In the genomic region with DNA sequence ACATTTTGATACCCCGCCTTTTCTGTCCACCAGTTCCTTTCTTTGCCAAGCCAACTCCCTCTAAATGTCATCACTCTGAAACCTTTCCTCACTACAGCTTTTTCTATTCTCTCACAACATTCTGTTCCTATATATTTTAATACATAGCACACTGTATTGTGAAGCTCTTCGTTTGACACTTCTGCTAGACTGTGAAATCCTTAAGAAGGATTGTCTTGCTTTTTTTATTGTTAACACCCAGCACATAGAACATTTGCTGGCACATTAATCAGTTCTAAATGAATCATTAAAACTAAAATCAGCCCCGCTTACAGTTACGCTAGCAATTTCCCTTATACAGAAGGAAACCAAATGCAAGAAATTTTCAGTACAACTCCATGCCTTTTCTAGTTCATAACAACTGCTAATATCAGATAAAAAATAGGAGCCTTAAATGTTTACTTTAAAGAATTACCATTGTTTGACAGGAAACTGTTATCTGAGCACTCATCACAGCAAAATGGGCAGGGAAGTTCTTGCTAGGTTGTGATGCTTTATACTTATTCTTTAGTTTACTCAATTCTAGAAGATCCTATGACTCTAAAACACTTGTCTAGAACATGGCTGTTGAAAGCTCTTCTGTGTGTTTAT, we compare ENCODE assay signal across 21 cellular contexts.
DNase-seq lines count a peak whose midpoint lies in the region; ATAC-seq and TF ChIP-seq lines count a peak whose summit lies in the region.
"Had no signal": no experiment of that assay in that cellular context is flagged by ENCODE, and none has a peak within 500 bp of the region (broad histone marks: within the 10 kb centered on the region; RNA-seq: fewer than 3 reads in every experiment).

No MANE protein-coding gene starts in this region.

- H2AFZ ChIP-seq in smooth muscle cell (ENCODE audit: low read depth), result no peak overlapping the region
- H2AFZ ChIP-seq: hepatocyte, neural progenitor cell had no signal

- H3K36me3 ChIP-seq in cardiac muscle cell, result peaks cover 10% of the 10 kb centered on the region
- peaks cover 0 to 22% of the 10 kb centered on the region in 2 donors for H3K36me3 ChIP-seq in gastrocnemius medialis
- peaks cover 16% of the 10 kb centered on the region for H3K36me3 ChIP-seq in smooth muscle cell (ENCODE audit: low read depth)

- no peaks in the 10 kb centered on the region for H3K27me3 ChIP-seq in cardiac muscle cell
- H3K27me3 ChIP-seq in gastrocnemius medialis, result no peaks in the 10 kb centered on the region
- no peaks in the 10 kb centered on the region for H3K27me3 ChIP-seq in smooth muscle cell (ENCODE audit: low read depth)
- H3K27me3 ChIP-seq: hepatocyte, MG63, neural progenitor cell had no signal

- H3K9me3 ChIP-seq in cardiac muscle cell (ENCODE audit: low read depth) (no peaks in the 10 kb centered on the region), gastrocnemius medialis (peaks cover 0 to 6% (median 0%) of the 10 kb centered on the region in 3 donors), smooth muscle cell (replicated peaks; ENCODE audit: low read depth) (no peaks in the 10 kb centered on the region)
- H3K9me3 ChIP-seq: thoracic aorta had no signal

- H3K4me3 ChIP-seq in cardiac muscle cell, result no peak overlapping the region
- no peak overlapping the region for H3K4me3 ChIP-seq in gastrocnemius medialis
- no peak overlapping the region for H3K4me3 ChIP-seq in smooth muscle cell
- H3K4me3 ChIP-seq: hepatocyte, MG63, neural progenitor cell, thoracic aorta had no signal

- ATAC-seq in left cardiac atrium (no peak), gastrocnemius medialis (no peak), HG03135 (IDR thresholded peaks at IDR 0.05; ENCODE audit: unreplicated experiment) (no peak)
- ATAC-seq: activated T-helper 17 cell treated with anti-CD3 and anti-CD28 coated beads, Interleukin-2, amount 50 U/mL, for 72 hours; HCT116 had no signal

- no peak for TF ChIP-seq POLR2A in gastrocnemius medialis (IDR thresholded peaks at IDR 0.05)

- H3K27ac Mint-ChIP-seq in activated T-helper 2 cell treated with anti-CD3 and anti-CD28 coated beads, Interferon-gamma antibody, Interleukin-2, Interleukin-4, amounts not matched to agents 10 μg/mL and 5 μg/mL and 100 μg/mL, durations not matched to agents 14 hours and 24 hours and 36 hours, result peak overlapping the region; percentile 18
- H3K27ac Mint-ChIP-seq in immature natural killer cell, result peak overlapping the region; percentile 41 to 81 (median 60)
- H3K27ac Mint-ChIP-seq: activated T-helper 17 cell treated with anti-CD3 and anti-CD28 coated beads, Interleukin-2, amount 50 U/mL, for 72 hours; neural progenitor cell had no signal

- H3K9me3 Mint-ChIP-seq in activated T-helper 2 cell treated with anti-CD3 and anti-CD28 coated beads, Interferon-gamma antibody, Interleukin-2, Interleukin-4, amounts not matched to agents 10 μg/mL and 5 μg/mL and 100 μg/mL, durations not matched to agents 14 hours and 24 hours and 36 hours, result peaks cover 39% of the 10 kb centered on the region
- H3K9me3 Mint-ChIP-seq in immature natural killer cell, result no peaks in the 10 kb centered on the region

- peaks cover 76% of the 10 kb centered on the region for H3K36me3 Mint-ChIP-seq in activated T-helper 2 cell treated with anti-CD3 and anti-CD28 coated beads, Interferon-gamma antibody, Interleukin-2, Interleukin-4, amounts not matched to agents 10 μg/mL and 5 μg/mL and 100 μg/mL, durations not matched to agents 14 hours and 24 hours and 36 hours (ENCODE audit: low read depth)
- peaks cover 26 to 34% (median 32%) of the 10 kb centered on the region in 3 donors for H3K36me3 Mint-ChIP-seq in immature natural killer cell

- in situ Hi-C loops in gastrocnemius medialis (cut with MboI; ENCODE audit: low sequenced_read_pairs in 4 of 4), result no loop called here

- peak in 1 of 2 donors; percentile 19 for DNase-seq in cardiac muscle cell (ENCODE audit: low read depth in 1 of 2, low spot score in 1 of 2)
- DNase-seq in left cardiac atrium, result no peak
- DNase-seq in activated T-helper 2 cell treated with anti-CD3 and anti-CD28 coated beads, Interferon-gamma antibody, Interleukin-2, Interleukin-4, amounts not matched to agents 10 μg/mL and 5 μg/mL and 100 μg/mL, durations not matched to agents 14 hours and 24 hours and 36 hours (ENCODE audit: low spot score), result no peak
- DNase-seq in immature natural killer cell, result peak in 1 of 3 donors; percentile 6
- no peak for DNase-seq in gastrocnemius medialis
- no peak for DNase-seq in smooth muscle cell (lab: John Stamatoyannopoulos, UW; ENCODE audit: unreplicated experiment)
- DNase-seq in activated CD4-positive, CD25-positive, alpha-beta regulatory T cell treated with anti-CD3 and anti-CD28 coated beads, Interleukin-2, amount 50 U/mL, for 72 hours, result no peak
- DNase-seq: DND-41; effector CD4-positive, alpha-beta T cell; MG63; midbrain; NCI-H1436; NCI-H82; stimulated activated CD4-positive, alpha-beta T cell treated with anti-CD3 and anti-CD28 coated beads, Interleukin-12 subunit alpha, Interleukin-12 subunit beta, amount 100 ng/mL, for 4 hours had no signal

- H3K27ac ChIP-seq in cardiac muscle cell (peak overlapping the region; percentile 64), gastrocnemius medialis (peak overlapping the region; percentile 3 to 55 (median 41)), smooth muscle cell (ENCODE audit: low read depth) (no peak overlapping the region)
- H3K27ac ChIP-seq: hepatocyte, HL-60, neural progenitor cell, thoracic aorta had no signal

- TF ChIP-seq CTCF in cardiac muscle cell (IDR thresholded peaks at IDR 0.05; ENCODE audit: low read depth, low read length) (no peak), gastrocnemius medialis (IDR thresholded peaks at IDR 0.05 in 4 of 5, conservative IDR thresholded peaks at IDR 0.05 in 1 of 5) (no peak), smooth muscle cell (IDR thresholded peaks at IDR 0.05; ENCODE audit: borderline replicate concordance, insufficient read depth, poor library complexity, severe bottlenecking) (no peak)

- H4K20me1 ChIP-seq in smooth muscle cell (ENCODE audit: low read depth), result peaks cover 76% of the 10 kb centered on the region

- peaks cover 35% of the 10 kb centered on the region for H3K4me1 Mint-ChIP-seq in activated T-helper 2 cell treated with anti-CD3 and anti-CD28 coated beads, Interferon-gamma antibody, Interleukin-2, Interleukin-4, amounts not matched to agents 10 μg/mL and 5 μg/mL and 100 μg/mL, durations not matched to agents 14 hours and 24 hours and 36 hours (ENCODE audit: low read depth)
- peaks cover 52 to 76% of the 10 kb centered on the region in 2 donors for H3K4me1 Mint-ChIP-seq in immature natural killer cell

- no peaks in the 10 kb centered on the region for H3K27me3 Mint-ChIP-seq in activated T-helper 2 cell treated with anti-CD3 and anti-CD28 coated beads, Interferon-gamma antibody, Interleukin-2, Interleukin-4, amounts not matched to agents 10 μg/mL and 5 μg/mL and 100 μg/mL, durations not matched to agents 14 hours and 24 hours and 36 hours (ENCODE audit: low read depth)
- peaks cover 2 to 5% (median 2%) of the 10 kb centered on the region in 3 donors for H3K27me3 Mint-ChIP-seq in immature natural killer cell (ENCODE audit: low read depth in 3 of 3)
- H3K27me3 Mint-ChIP-seq: activated T-helper 17 cell treated with anti-CD3 and anti-CD28 coated beads, Interleukin-2, amount 50 U/mL, for 72 hours had no signal

- H3K4me3 Mint-ChIP-seq in activated T-helper 2 cell treated with anti-CD3 and anti-CD28 coated beads, Interferon-gamma antibody, Interleukin-2, Interleukin-4, amounts not matched to agents 10 μg/mL and 5 μg/mL and 100 μg/mL, durations not matched to agents 14 hours and 24 hours and 36 hours (ENCODE audit: low read depth), result no peak overlapping the region
- H3K4me3 Mint-ChIP-seq in immature natural killer cell, result peak overlapping the region; percentile 5 to 54 (median 20)
- H3K4me3 Mint-ChIP-seq: activated T-helper 17 cell treated with anti-CD3 and anti-CD28 coated beads, Interleukin-2, amount 50 U/mL, for 72 hours; neural progenitor cell had no signal

- WGBS in smooth muscle cell (ENCODE audit: low lambda C conversion rate), result 97% methylated on average over 4 of the region's 4 CpGs

- peaks cover 7% of the 10 kb centered on the region for H3F3A ChIP-seq in smooth muscle cell (ENCODE audit: low read depth)

- peaks cover 88% of the 10 kb centered on the region for H3K79me2 ChIP-seq in smooth muscle cell (ENCODE audit: low read depth)

- no peak overlapping the region for H3K4me2 ChIP-seq in smooth muscle cell
- H3K4me2 ChIP-seq: hepatocyte, neural progenitor cell had no signal

- intact Hi-C loops in left cardiac atrium (cut with DNase I) (no loop called here), gastrocnemius medialis (cut with DNase I; ENCODE audit: low total_unique reads) (no loop called here)
- intact Hi-C loops in activated T-helper 2 cell treated with anti-CD3 and anti-CD28 coated beads, Interferon-gamma antibody, Interleukin-2, Interleukin-4, amounts not matched to agents 10 μg/mL and 5 μg/mL and 100 μg/mL, durations not matched to agents 14 hours and 24 hours and 36 hours (cut with micrococcal nuclease), result no loop called here

- H3K9ac ChIP-seq in smooth muscle cell (ENCODE audit: low read depth), result no peak overlapping the region
- H3K9ac ChIP-seq: neural progenitor cell had no signal

- H3K4me1 ChIP-seq in cardiac muscle cell (ENCODE audit: low read depth) (peaks cover 9% of the 10 kb centered on the region), gastrocnemius medialis (peaks cover 20 to 23% of the 10 kb centered on the region in 2 donors), smooth muscle cell (ENCODE audit: low read depth) (peaks cover 12% of the 10 kb centered on the region)
- H3K4me1 ChIP-seq: neural progenitor cell had no signal
